In genomic region chr11:45106006-45106405, GRCh38 we compare ENCODE assay signal across 10 cellular contexts.
"Had no signal": no experiment of that assay in that cellular context is flagged by ENCODE, and none has a peak within 500 bp of the region (broad histone marks: within the 10 kb centered on the region; RNA-seq: fewer than 3 reads in every experiment).

No MANE protein-coding gene starts in this region.

- H3K4me3 Mint-ChIP-seq: activated naive CD4-positive, alpha-beta T cell treated with anti-CD3 and anti-CD28 coated beads for 36 hours; activated naive CD8-positive, alpha-beta T cell treated with anti-CD3 and anti-CD28 coated beads, Interleukin-2, amount 50 U/mL, for 24 hours; activated T-helper 1 cell treated with anti-CD3 and anti-CD28 coated beads, Interleukin-12 subunit alpha, Interleukin-12 subunit beta, Interleukin-2, Interleukin-4 antibody, amounts not matched to agents 30 ng/mL and 10 ng/mL and 1 ng/mL, durations not matched to agents 14 hours and 24 hours and 36 hours; dendritic cell treated with granulocyte-macrophage colony-stimulating factor and Interleukin-4, amounts not matched to agents 40 ng/mL and 50 ng/mL, for 4 days; naive B cell; WTC11 had no signal

- H3K27ac Mint-ChIP-seq: activated naive CD4-positive, alpha-beta T cell treated with anti-CD3 and anti-CD28 coated beads for 36 hours; activated naive CD8-positive, alpha-beta T cell treated with anti-CD3 and anti-CD28 coated beads, Interleukin-2, amount 50 U/mL, for 24 hours; activated T-helper 1 cell treated with anti-CD3 and anti-CD28 coated beads, Interleukin-12 subunit alpha, Interleukin-12 subunit beta, Interleukin-2, Interleukin-4 antibody, amounts not matched to agents 30 ng/mL and 10 ng/mL and 1 ng/mL, durations not matched to agents 14 hours and 24 hours and 36 hours; dendritic cell treated with granulocyte-macrophage colony-stimulating factor and Interleukin-4, amounts not matched to agents 40 ng/mL and 50 ng/mL, for 4 days; naive B cell; WTC11 had no signal

- H3K4me3 ChIP-seq: ovary, thoracic aorta had no signal

- H3K4me1 ChIP-seq: foreskin keratinocyte had no signal

- H3K36me3 Mint-ChIP-seq: naive B cell, WTC11 had no signal

- FAIRE-seq: TTC549 had no signal

- H3K9me3 Mint-ChIP-seq: activated naive CD4-positive, alpha-beta T cell treated with anti-CD3 and anti-CD28 coated beads for 36 hours; activated naive CD8-positive, alpha-beta T cell treated with anti-CD3 and anti-CD28 coated beads, Interleukin-2, amount 50 U/mL, for 24 hours; activated T-helper 1 cell treated with anti-CD3 and anti-CD28 coated beads, Interleukin-12 subunit alpha, Interleukin-12 subunit beta, Interleukin-2, Interleukin-4 antibody, amounts not matched to agents 30 ng/mL and 10 ng/mL and 1 ng/mL, durations not matched to agents 14 hours and 24 hours and 36 hours; dendritic cell treated with granulocyte-macrophage colony-stimulating factor and Interleukin-4, amounts not matched to agents 40 ng/mL and 50 ng/mL, for 4 days; naive B cell; WTC11 had no signal

- H3K27ac ChIP-seq: foreskin keratinocyte, ovary, thoracic aorta had no signal

- DNase-seq: foreskin keratinocyte had no signal

- H3K9me3 ChIP-seq: ovary, thoracic aorta had no signal

- H3K27me3 ChIP-seq: foreskin keratinocyte, ovary had no signal

- H3K36me3 ChIP-seq: ovary, thoracic aorta had no signal
